ENCODE assay signal across 1 cellular context in the genomic region with DNA sequence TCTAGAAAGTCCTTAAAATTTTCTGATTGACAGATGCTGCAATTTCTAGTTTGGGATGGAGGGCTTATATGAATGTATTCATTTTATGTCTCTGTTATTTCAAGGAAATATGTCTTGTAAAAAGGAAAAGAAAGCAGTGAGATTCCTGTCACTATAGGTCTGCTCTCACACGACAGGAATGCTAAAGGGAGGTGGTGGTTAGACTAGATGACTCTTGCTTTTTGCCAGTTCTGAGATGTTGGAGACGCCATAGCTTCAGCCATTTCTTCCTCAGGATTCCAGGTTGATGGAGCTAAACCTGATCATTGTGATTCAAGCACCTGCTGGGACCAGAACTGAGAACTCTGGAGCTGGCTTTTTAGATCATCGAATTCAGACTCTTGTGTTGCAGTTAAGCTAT.
TF ChIP-seq lines count a peak whose summit lies in the region.

No MANE protein-coding gene starts in this region.

TF ChIP-seq in GM23338, 12 proteins besides CTCF, POLR2A, EP300 and RAD21 (continued from another document):
- TF ChIP-seq, protein P1, sequence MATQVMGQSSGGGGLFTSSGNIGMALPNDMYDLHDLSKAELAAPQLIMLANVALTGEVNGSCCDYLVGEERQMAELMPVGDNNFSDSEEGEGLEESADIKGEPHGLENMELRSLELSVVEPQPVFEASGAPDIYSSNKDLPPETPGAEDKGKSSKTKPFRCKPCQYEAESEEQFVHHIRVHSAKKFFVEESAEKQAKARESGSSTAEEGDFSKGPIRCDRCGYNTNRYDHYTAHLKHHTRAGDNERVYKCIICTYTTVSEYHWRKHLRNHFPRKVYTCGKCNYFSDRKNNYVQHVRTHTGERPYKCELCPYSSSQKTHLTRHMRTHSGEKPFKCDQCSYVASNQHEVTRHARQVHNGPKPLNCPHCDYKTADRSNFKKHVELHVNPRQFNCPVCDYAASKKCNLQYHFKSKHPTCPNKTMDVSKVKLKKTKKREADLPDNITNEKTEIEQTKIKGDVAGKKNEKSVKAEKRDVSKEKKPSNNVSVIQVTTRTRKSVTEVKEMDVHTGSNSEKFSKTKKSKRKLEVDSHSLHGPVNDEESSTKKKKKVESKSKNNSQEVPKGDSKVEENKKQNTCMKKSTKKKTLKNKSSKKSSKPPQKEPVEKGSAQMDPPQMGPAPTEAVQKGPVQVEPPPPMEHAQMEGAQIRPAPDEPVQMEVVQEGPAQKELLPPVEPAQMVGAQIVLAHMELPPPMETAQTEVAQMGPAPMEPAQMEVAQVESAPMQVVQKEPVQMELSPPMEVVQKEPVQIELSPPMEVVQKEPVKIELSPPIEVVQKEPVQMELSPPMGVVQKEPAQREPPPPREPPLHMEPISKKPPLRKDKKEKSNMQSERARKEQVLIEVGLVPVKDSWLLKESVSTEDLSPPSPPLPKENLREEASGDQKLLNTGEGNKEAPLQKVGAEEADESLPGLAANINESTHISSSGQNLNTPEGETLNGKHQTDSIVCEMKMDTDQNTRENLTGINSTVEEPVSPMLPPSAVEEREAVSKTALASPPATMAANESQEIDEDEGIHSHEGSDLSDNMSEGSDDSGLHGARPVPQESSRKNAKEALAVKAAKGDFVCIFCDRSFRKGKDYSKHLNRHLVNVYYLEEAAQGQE (IDR thresholded peaks at IDR 0.05; ENCODE audit: unreplicated experiment) = no peak
